Comparison of ENCODE assay signal across 19 cellular contexts in the genomic region with DNA sequence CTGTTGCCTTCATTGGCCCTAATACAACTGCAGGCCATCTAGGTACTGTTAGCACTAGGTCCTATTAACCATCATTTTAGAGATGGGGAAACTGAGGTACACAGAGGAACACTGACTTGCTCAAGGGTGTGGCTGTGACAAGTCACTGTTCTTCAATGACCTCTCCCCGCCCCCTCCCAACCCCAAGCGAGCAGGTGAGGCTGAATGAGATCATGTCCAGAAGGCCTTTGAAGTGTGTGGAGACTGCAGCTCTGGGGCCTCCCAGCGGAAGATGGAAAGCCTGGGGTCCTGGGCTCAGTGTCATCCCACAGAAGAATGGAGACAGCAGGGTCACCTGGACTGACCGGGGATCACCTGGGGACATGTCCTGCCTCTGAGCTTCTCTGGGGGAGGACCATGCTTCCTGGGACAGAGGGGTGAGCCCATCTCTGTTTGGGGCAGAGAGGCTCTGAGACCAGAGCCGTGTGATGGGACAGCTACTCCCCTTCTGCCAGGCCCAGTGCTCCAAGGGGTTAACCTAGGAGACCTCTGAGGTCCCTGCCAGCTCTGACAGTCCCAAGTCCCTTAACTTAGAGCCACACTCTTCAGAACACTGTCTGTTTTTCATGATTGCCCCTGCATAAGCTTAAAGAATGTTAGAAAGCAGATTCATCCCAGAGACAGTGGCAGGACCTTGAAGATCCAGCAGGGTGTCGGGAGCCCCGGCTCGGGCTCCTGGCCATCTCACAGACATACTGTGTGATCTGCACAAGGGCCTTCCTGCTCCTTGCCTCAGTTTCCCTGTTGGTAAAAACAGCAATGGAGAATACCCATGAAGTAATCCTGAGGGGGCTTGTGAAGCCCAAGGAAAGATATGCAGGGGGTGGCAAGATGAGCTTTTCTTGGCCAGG.
"Had no signal": no experiment of that assay in that cellular context is flagged by ENCODE, and none has a peak within 500 bp of the region (broad histone marks: within the 10 kb centered on the region; RNA-seq: fewer than 3 reads in every experiment).

No MANE protein-coding gene starts in this region.

- ATAC-seq: activated naive CD8-positive, alpha-beta T cell treated with anti-CD3 and anti-CD28 coated beads, Interleukin-2, amount 50 U/mL, for 24 hours; left ventricle myocardium superior; natural killer cell treated with Interleukin-12 subunit alpha and Interleukin-12 subunit beta and Interleukin-15 and Interleukin-18, amount 100 ng/mL, for 72 hours had no signal

- H3K4me3 ChIP-seq: ascending aorta, breast epithelium, esophagus muscularis mucosa, skin epidermis had no signal

- H3K4me1 ChIP-seq: ascending aorta, breast epithelium, esophagus muscularis mucosa had no signal

- H3K27ac ChIP-seq: ascending aorta, esophagus muscularis mucosa had no signal

- H3K9me3 ChIP-seq: ascending aorta, breast epithelium, esophagus muscularis mucosa had no signal

- H3K9me3 Mint-ChIP-seq: activated T-helper 1 cell treated with anti-CD3 and anti-CD28 coated beads, Interleukin-12 subunit alpha, Interleukin-12 subunit beta, Interleukin-2, Interleukin-4 antibody, amounts not matched to agents 30 ng/mL and 10 ng/mL and 1 ng/mL, durations not matched to agents 14 hours and 24 hours and 36 hours; natural killer cell treated with Interleukin-12 subunit alpha and Interleukin-12 subunit beta and Interleukin-15 and Interleukin-18, amount 100 ng/mL, for 72 hours had no signal

- DNase-seq: activated CD4-positive, alpha-beta T cell treated with anti-CD3 and anti-CD28 coated beads, Interleukin-2, amount 50 U/mL, for 1 hour; activated naive CD8-positive, alpha-beta T cell treated with anti-CD3 and anti-CD28 coated beads, Interleukin-2, amount 50 U/mL, for 24 hours; cerebellar nuclear complex; hippocampal formation; kidney; left ventricle myocardium superior; nucleus accumbens; stimulated activated CD4-positive, alpha-beta T cell treated with anti-CD3 and anti-CD28 coated beads, Interleukin-4, amount 100 ng/mL, for 24 hours; stimulated activated naive CD4-positive, alpha-beta T cell; substantia nigra; T-helper 9 cell had no signal

- H3K4me3 Mint-ChIP-seq: activated naive CD8-positive, alpha-beta T cell treated with anti-CD3 and anti-CD28 coated beads, Interleukin-2, amount 50 U/mL, for 24 hours; activated T-helper 1 cell treated with anti-CD3 and anti-CD28 coated beads, Interleukin-12 subunit alpha, Interleukin-12 subunit beta, Interleukin-2, Interleukin-4 antibody, amounts not matched to agents 30 ng/mL and 10 ng/mL and 1 ng/mL, durations not matched to agents 14 hours and 24 hours and 36 hours; memory B cell; natural killer cell treated with Interleukin-12 subunit alpha and Interleukin-12 subunit beta and Interleukin-15 and Interleukin-18, amount 100 ng/mL, for 72 hours; type B pancreatic cell had no signal

- H3K36me3 ChIP-seq: ascending aorta, breast epithelium, esophagus muscularis mucosa had no signal

- H3K27me3 ChIP-seq: ascending aorta, breast epithelium, esophagus muscularis mucosa had no signal

- H3K27me3 Mint-ChIP-seq: natural killer cell treated with Interleukin-12 subunit alpha and Interleukin-12 subunit beta and Interleukin-15 and Interleukin-18, amount 100 ng/mL, for 72 hours; type B pancreatic cell had no signal

- H3K27ac Mint-ChIP-seq: activated naive CD8-positive, alpha-beta T cell treated with anti-CD3 and anti-CD28 coated beads, Interleukin-2, amount 50 U/mL, for 24 hours; activated T-helper 1 cell treated with anti-CD3 and anti-CD28 coated beads, Interleukin-12 subunit alpha, Interleukin-12 subunit beta, Interleukin-2, Interleukin-4 antibody, amounts not matched to agents 30 ng/mL and 10 ng/mL and 1 ng/mL, durations not matched to agents 14 hours and 24 hours and 36 hours; memory B cell; type B pancreatic cell had no signal
